36 cellular contexts compared by ENCODE assay signal in the genomic region with DNA sequence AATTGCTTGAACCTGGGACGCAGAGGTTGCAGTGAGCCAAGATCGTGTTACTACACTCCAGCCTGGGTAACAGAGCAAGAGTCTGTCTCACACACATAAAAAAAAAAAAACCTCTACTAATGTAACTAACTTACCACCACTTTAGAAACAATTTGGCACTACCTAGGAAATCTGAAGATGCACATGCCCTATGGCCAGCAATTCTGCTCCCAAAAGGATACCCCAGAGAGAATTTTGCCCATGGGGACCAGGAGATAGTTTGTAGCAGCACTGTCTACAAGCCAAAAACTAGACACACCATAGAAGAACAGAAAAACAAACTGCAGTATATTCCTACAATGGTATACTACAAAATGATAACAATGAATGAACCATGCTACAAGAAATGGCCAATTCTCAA. TPM values are rescaled to one million over a fixed set of nuclear protein-coding genes. Genes with fewer than 3 reads are reported as not detected.
A peak's percentile ranks its signal among the peaks of the same experiment; 100 is the strongest.
DNase-seq lines count a peak whose midpoint lies in the region; ATAC-seq, FAIRE-seq and TF ChIP-seq lines count a peak whose summit lies in the region.
"Had no signal": no experiment of that assay in that cellular context is flagged by ENCODE, and none has a peak within 500 bp of the region (broad histone marks: within the 10 kb centered on the region; RNA-seq: fewer than 3 reads in every experiment).

No MANE protein-coding gene starts in this region.

- H3K27ac ChIP-seq in HEK293 (ENCODE audit: extremely low read depth, low read depth, low read length) (no peak overlapping the region), sigmoid colon (no peak overlapping the region)
- H3K27ac ChIP-seq: 22Rv1; A549; BLaER1; BLaER1 treated with 17β-estradiol and CSF1 and Interleukin-3, amounts not matched to agents 10 nM and 100 nM; C4-2B had no signal

- no peaks in the 10 kb centered on the region for H3K27me3 ChIP-seq in sigmoid colon
- H3K27me3 ChIP-seq: BE2C; BLaER1; BLaER1 treated with 17β-estradiol and CSF1 and Interleukin-3, amounts not matched to agents 10 nM and 100 nM had no signal

- TF ChIP-seq EP300 in sigmoid colon (IDR thresholded peaks at IDR 0.05): no peak

- DNase-seq in T-helper 17 cell (no peak), nephron progenitor cell (no peak), urothelium cell line (ENCODE audit: low spot score) (no peak), iPS-NIHi7 (ENCODE audit: extremely low spot score) (no peak), sigmoid colon (no peak), left lobe of liver (ENCODE audit: low spot score) (no peak)
- DNase-seq: 8988T; ACHN; AML-193; BE2C; C1 segment of cervical spinal cord; Caco-2; Calu3; CD4-positive, alpha-beta memory T cell; CD4-positive, alpha-beta T cell; CD4-positive, CD25-positive, alpha-beta regulatory T cell; CD8-positive, alpha-beta memory T cell; CD8-positive, alpha-beta T cell; COR-L47; DMS 273 treated with DMSO at 0.1 percent for 48 hours; DMS153; DMS53; DMS79; DMS79 treated with DMSO at 0.1 percent for 48 hours; DND-41; EL had no signal

- POLR2A ChIA-PET in HEK293 (lab: Yijun Ruan, JAX): no interaction called here

- H3K27ac Mint-ChIP-seq in T-helper 17 cell: peak overlapping the region; percentile 17
- peak overlapping the region; percentile 72 for H3K27ac Mint-ChIP-seq in nephron progenitor cell
- H3K27ac Mint-ChIP-seq: B cell; CD4-positive, alpha-beta T cell; CD4-positive, CD25-positive, alpha-beta regulatory T cell; CD8-positive, alpha-beta memory T cell; CD8-positive, alpha-beta T cell had no signal

- peaks cover 9% of the 10 kb centered on the region for H3K36me3 Mint-ChIP-seq in T-helper 17 cell (ENCODE audit: low read depth)
- H3K36me3 Mint-ChIP-seq in nephron progenitor cell (ENCODE audit: low read depth): peaks cover 60% of the 10 kb centered on the region

- intact Hi-C loops in sigmoid colon (cut with DNase I): no loop called here

- H3K4me3 ChIP-seq in HEK293 (ENCODE audit: low read depth, low read length) (no peak overlapping the region), sigmoid colon (no peak overlapping the region)
- H3K4me3 ChIP-seq: A549; BLaER1; BLaER1 treated with 17β-estradiol and CSF1 and Interleukin-3, amounts not matched to agents 10 nM and 100 nM had no signal

- ATAC-seq in T-helper 17 cell: no peak
- no peak for ATAC-seq in GM18867 (IDR thresholded peaks at IDR 0.05; ENCODE audit: unreplicated experiment)
- ATAC-seq in left lobe of liver: no peak
- ATAC-seq: A549; CD8-positive, alpha-beta T cell had no signal

- TF ChIP-seq POLR2A in sigmoid colon (IDR thresholded peaks at IDR 0.05): no peak

- TF ChIP-seq CTCF in HEK293 (tag by site-specific recombination; IDR thresholded peaks at IDR 0.05) (no peak), nephron progenitor cell (IDR thresholded peaks at IDR 0.05) (no peak), sigmoid colon (IDR thresholded peaks at IDR 0.05) (no peak)

- H3K36me3 ChIP-seq in HEK293 (ENCODE audit: control insufficient read depth in 2 of 2, insufficient read depth in 1 of 2, low read length in 2 of 2) (peaks cover 0 to 16% of the 10 kb centered on the region in 2 experiments; a peak in 1 of 3 replicates), sigmoid colon (peaks cover 0 to 10% (median 0%) of the 10 kb centered on the region in 4 donors)
- H3K36me3 ChIP-seq: BE2C had no signal

- no peaks in the 10 kb centered on the region for H3K9me3 Mint-ChIP-seq in nephron progenitor cell
- H3K9me3 Mint-ChIP-seq: CD14-positive monocyte; CD4-positive, alpha-beta memory T cell; CD4-positive, alpha-beta T cell; CD4-positive, CD25-positive, alpha-beta regulatory T cell; CD8-positive, alpha-beta memory T cell; CD8-positive, alpha-beta T cell had no signal

- 95 to 96% methylated on average over 2 of the region's 2 CpGs for WGBS in sigmoid colon, 2 donors

- H3K27me3 Mint-ChIP-seq in T-helper 17 cell: no peaks in the 10 kb centered on the region
- no peaks in the 10 kb centered on the region for H3K27me3 Mint-ChIP-seq in nephron progenitor cell (ENCODE audit: low read depth, poor library complexity)
- H3K27me3 Mint-ChIP-seq: B cell; CD4-positive, alpha-beta memory T cell; CD4-positive, alpha-beta T cell; CD4-positive, CD25-positive, alpha-beta regulatory T cell; CD8-positive, alpha-beta memory T cell had no signal

- H3K4me1 Mint-ChIP-seq in T-helper 17 cell (peaks cover 34% of the 10 kb centered on the region), nephron progenitor cell (peaks cover 36% of the 10 kb centered on the region)
- H3K4me1 Mint-ChIP-seq: B cell, CD14-positive monocyte had no signal

- H3K4me3 Mint-ChIP-seq in T-helper 17 cell (no peak overlapping the region), nephron progenitor cell (no peak overlapping the region)
- H3K4me3 Mint-ChIP-seq: B cell; CD14-positive monocyte; CD4-positive, alpha-beta memory T cell; CD4-positive, alpha-beta T cell; CD4-positive, CD25-positive, alpha-beta regulatory T cell; CD8-positive, alpha-beta memory T cell; CD8-positive, alpha-beta T cell had no signal

- CTCF ChIA-PET in HEK293 (lab: Yijun Ruan, JAX): interaction anchor here (0.5 kb wide), 1 partner anchor 989 kb away, joined by 3 read pairs; no protein-coding TSS in a partner anchor

- H3K4me1 ChIP-seq in HEK293 (ENCODE audit: control insufficient read depth, insufficient read depth, low read length) (peaks cover 2% of the 10 kb centered on the region; the same call in 1 of the 2 replicates), sigmoid colon (peaks cover 0 to 4% (median 0%) of the 10 kb centered on the region in 4 donors)
- H3K4me1 ChIP-seq: A549; BE2C; BLaER1; BLaER1 treated with 17β-estradiol and CSF1 and Interleukin-3, amounts not matched to agents 10 nM and 100 nM; Caco-2 had no signal

- H3K9me3 ChIP-seq in HEK293 (ENCODE audit: control insufficient read depth, insufficient read depth, low read depth, low read length) (no peaks in the 10 kb centered on the region), T-helper 17 cell (ENCODE audit: control insufficient read depth, low read length, poor library complexity, severe bottlenecking) (no peaks in the 10 kb centered on the region), sigmoid colon (no peaks in the 10 kb centered on the region)
- H3K9me3 ChIP-seq: A549; BE2C; BLaER1; BLaER1 treated with 17β-estradiol and CSF1 and Interleukin-3, amounts not matched to agents 10 nM and 100 nM; Caco-2 had no signal

- peak; percentile 27 for FAIRE-seq in urothelium cell line (lab: Jason Lieb, UNC)
- FAIRE-seq: A549, D721Med had no signal

TF ChIP-seq in HEK293, 187 proteins besides CTCF, POLR2A, EP300 and RAD21:
- TF ChIP-seq ZNF140 (tag by site-specific recombination; IDR thresholded peaks at IDR 0.05) (peak; percentile 93), ZSCAN5A (tag by site-specific recombination; IDR thresholded peaks at IDR 0.05) (no peak), ZBTB17 (tag by site-specific recombination; IDR thresholded peaks at IDR 0.05) (no peak), ZNF791 (tag by site-specific recombination; IDR thresholded peaks at IDR 0.05) (no peak), ZNF133 (tag by site-specific recombination; IDR thresholded peaks at IDR 0.05) (no peak), ZNF843 (tag by site-specific recombination; IDR thresholded peaks at IDR 0.05) (no peak)

RNA-seq across cellular contexts. Expression of gene USP46, which starts 37.5 kb away (rescaled TPM):
- total RNA-seq in T-helper 17 cell: 10 to 100 TPM; 22.5 to 24.0 TPM
- 1 to 10 TPM; 5.0 to 9.1 (median 6.0) TPM for total RNA-seq in sigmoid colon
- polyA plus RNA-seq in sigmoid colon: 1 to 10 TPM; 3.3 to 4.4 (median 4.2) TPM
- 4.9 TPM for total RNA-seq in left lobe of liver
